35 cellular contexts compared by ENCODE assay signal in the genomic region with DNA sequence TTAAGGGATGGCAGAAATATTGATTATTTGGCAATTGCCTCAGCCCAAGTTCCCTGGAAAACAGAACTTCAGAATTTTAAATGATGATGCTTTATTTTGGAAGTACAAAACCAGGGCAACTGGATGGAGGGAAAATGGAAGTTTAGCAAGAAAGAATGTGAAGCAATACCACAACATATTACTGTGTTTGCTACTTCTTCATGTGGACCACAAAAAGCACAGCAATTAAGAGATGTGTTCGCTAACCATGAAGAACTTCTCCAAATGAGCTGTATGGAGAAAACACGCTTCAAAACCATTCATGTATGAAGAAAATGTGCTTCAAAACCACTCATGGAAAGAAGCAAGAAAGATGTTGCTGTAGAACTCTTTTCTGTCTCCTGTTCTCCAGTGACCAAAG.
"Had no signal": no experiment of that assay in that cellular context is flagged by ENCODE, and none has a peak within 500 bp of the region (broad histone marks: within the 10 kb centered on the region; RNA-seq: fewer than 3 reads in every experiment).

No MANE protein-coding gene starts in this region.

- DNase-seq: activated CD4-positive, alpha-beta memory T cell treated with anti-CD3 and anti-CD28 coated beads, Interleukin-2, amount 10 ng/mL, durations not matched to agents 7 days and 5 days; activated CD4-positive, alpha-beta T cell treated with anti-CD3 and anti-CD28 coated beads for 1 hour; activated CD4-positive, alpha-beta T cell treated with anti-CD3 and anti-CD28 coated beads for 48 hours; activated CD4-positive, CD25-positive, alpha-beta regulatory T cell; activated CD8-positive, alpha-beta memory T cell treated with anti-CD3 and anti-CD28 coated beads for 24 hours; activated CD8-positive, alpha-beta memory T cell treated with anti-CD3 and anti-CD28 coated beads, Interleukin-2, amount 10 ng/mL, durations not matched to agents 7 days and 5 days; activated CD8-positive, alpha-beta memory T cell treated with anti-CD3 and anti-CD28 coated beads, Interleukin-2, amount 50 U/mL, for 48 hours; activated effector memory CD4-positive, alpha-beta T cell treated with Interleukin-2 at 50 U/mL for 16 hours; activated naive CD4-positive, alpha-beta T cell treated with anti-CD3 and anti-CD28 coated beads, Interleukin-2, amount 10 ng/mL, durations not matched to agents 7 days and 5 days; activated naive CD8-positive, alpha-beta T cell treated with anti-CD3 and anti-CD28 coated beads, Interleukin-2, amount 10 ng/mL, durations not matched to agents 7 days and 5 days; activated T-cell treated with anti-CD3 and anti-CD28 coated beads, Interleukin-2, amount 50 U/mL, for 48 hours; amygdala; colonic mucosa; Kasumi-1; MG63; NCI-H1092; NCI-H146; NCI-H187 treated with DMSO at 0.1 percent for 48 hours; NCI-H2081; NCI-H226; NCI-H446 treated with DMSO at 0.1 percent for 48 hours; NCI-H524 treated with DMSO at 0.1 percent for 48 hours; PC-3; Peyer's patch; RPMI8226; SHP77 treated with DMSO at 0.1 percent for 48 hours; SK-N-SH; SW 1271; T-helper 1 cell; T-helper 2 cell; T-helper 9 cell; WERI-Rb-1 had no signal

- H3K9me3 ChIP-seq: ascending aorta, colonic mucosa, MG63, Peyer's patch, SJSA1, SK-N-SH had no signal

- H3K27ac ChIP-seq: ascending aorta, cardiac muscle cell, colonic mucosa, Peyer's patch, SJSA1, WERI-Rb-1 had no signal

- H3K4me2 ChIP-seq: SK-N-SH had no signal

- H3K9ac ChIP-seq: SK-N-SH had no signal

- H3K4me3 ChIP-seq: ascending aorta, cardiac muscle cell, colonic mucosa, MG63, Peyer's patch, SJSA1 had no signal

- H3K36me3 ChIP-seq: ascending aorta, cardiac muscle cell, colonic mucosa, MG63, Peyer's patch, SJSA1, WERI-Rb-1 had no signal

- H3K27me3 ChIP-seq: ascending aorta, cardiac muscle cell, colonic mucosa, Peyer's patch, SJSA1 had no signal

- H3K4me1 ChIP-seq: ascending aorta, colonic mucosa, Peyer's patch, SJSA1 had no signal

- H3K9me2 ChIP-seq: SK-N-SH had no signal
